ENCODE assay signal across 13 cellular contexts in genomic region chr10:19993714-19994343, GRCh38.
DNase-seq lines count a peak whose midpoint lies in the region; ATAC-seq and TF ChIP-seq lines count a peak whose summit lies in the region.
"Had no signal": no experiment of that assay in that cellular context is flagged by ENCODE, and none has a peak within 500 bp of the region (broad histone marks: within the 10 kb centered on the region; RNA-seq: fewer than 3 reads in every experiment).

No MANE protein-coding gene starts in this region.

- no peak overlapping the region for H4K8ac ChIP-seq in mesenchymal stem cell (ENCODE audit: low read length)

- peaks cover 0 to 14% (median 1%) of the 10 kb centered on the region in 9 donors for H3K9me3 Mint-ChIP-seq in naive thymus-derived CD8-positive, alpha-beta T cell

- no peak overlapping the region for H3K4me3 Mint-ChIP-seq in naive thymus-derived CD8-positive, alpha-beta T cell
- H3K4me3 Mint-ChIP-seq: activated CD4-positive, alpha-beta T cell treated with anti-CD3 and anti-CD28 coated beads, Interleukin-2, amount 10 ng/mL, durations not matched to agents 24 days and 14 days; naive thymus-derived CD4-positive, alpha-beta T cell had no signal

- no peak overlapping the region for H3K27ac Mint-ChIP-seq in naive thymus-derived CD8-positive, alpha-beta T cell
- H3K27ac Mint-ChIP-seq: activated CD4-positive, alpha-beta T cell treated with anti-CD3 and anti-CD28 coated beads, Interleukin-2, amount 10 ng/mL, durations not matched to agents 24 days and 14 days; naive thymus-derived CD4-positive, alpha-beta T cell had no signal

- H3K4me1 ChIP-seq in mesenchymal stem cell (ENCODE audit: control insufficient read depth, insufficient read depth, low read depth, low read length) (peaks cover 5% of the 10 kb centered on the region), right atrium auricular region (no peaks in the 10 kb centered on the region)

- H3K9ac ChIP-seq in mesenchymal stem cell (ENCODE audit: low read length) = no peak overlapping the region

- H3K36me3 Mint-ChIP-seq in naive thymus-derived CD8-positive, alpha-beta T cell = no peaks in the 10 kb centered on the region
- H3K36me3 Mint-ChIP-seq: naive thymus-derived CD4-positive, alpha-beta T cell had no signal

- no peak overlapping the region for H3K23ac ChIP-seq in mesenchymal stem cell (ENCODE audit: low read length in 2 of 2)

- peak; percentile 84 for ATAC-seq in GM18873 (IDR thresholded peaks at IDR 0.05; ENCODE audit: low FRiP score, unreplicated experiment)
- peak; percentile 65 for ATAC-seq in HG02973 (IDR thresholded peaks at IDR 0.05; ENCODE audit: unreplicated experiment)
- no peak for ATAC-seq in HG03139 (IDR thresholded peaks at IDR 0.05; ENCODE audit: unreplicated experiment)
- no peak for ATAC-seq in naive thymus-derived CD8-positive, alpha-beta T cell
- ATAC-seq: naive thymus-derived CD4-positive, alpha-beta T cell had no signal

- no peak overlapping the region for H2BK15ac ChIP-seq in mesenchymal stem cell (ENCODE audit: low read depth, poor library complexity, severe bottlenecking)

- no peak overlapping the region for H2BK12ac ChIP-seq in mesenchymal stem cell (ENCODE audit: low read length in 2 of 2)

- H3K27ac ChIP-seq in mesenchymal stem cell (ENCODE audit: low read length, poor library complexity, severe bottlenecking) (peak overlapping the region; percentile 98), right atrium auricular region (no peak overlapping the region)

- H4K91ac ChIP-seq in mesenchymal stem cell (ENCODE audit: low read length) = no peak overlapping the region

- no peak overlapping the region for H3K4me3 ChIP-seq in mesenchymal stem cell (ENCODE audit: insufficient read depth in 1 of 2, low read depth in 1 of 2, low read length in 2 of 2)
- H3K4me3 ChIP-seq in right atrium auricular region = no peak overlapping the region

- DNase-seq in NOMO-1 treated with DMSO at 0.1 percent for 48 hours (lab: John Stamatoyannopoulos, UW; ENCODE audit: unreplicated experiment) (peak; percentile 53), mesenchymal stem cell (peak; percentile 47), right atrium auricular region (ENCODE audit: low spot score) (no peak), GF-D8 (lab: John Stamatoyannopoulos, UW) (no peak)
- no peak for DNase-seq in naive thymus-derived CD8-positive, alpha-beta T cell
- DNase-seq: activated CD4-positive, alpha-beta T cell treated with anti-CD3 and anti-CD28 coated beads, Interleukin-2, amount 10 ng/mL, durations not matched to agents 24 days and 14 days; C1 segment of cervical spinal cord; effector memory CD4-positive, alpha-beta T cell; MM.1S; naive thymus-derived CD4-positive, alpha-beta T cell had no signal

- no peak overlapping the region for H2BK5ac ChIP-seq in mesenchymal stem cell (ENCODE audit: low read depth, low read length, poor library complexity, severe bottlenecking)

- H3K4me1 Mint-ChIP-seq in naive thymus-derived CD8-positive, alpha-beta T cell = no peaks in the 10 kb centered on the region
- H3K4me1 Mint-ChIP-seq: activated CD4-positive, alpha-beta T cell treated with anti-CD3 and anti-CD28 coated beads, Interleukin-2, amount 10 ng/mL, durations not matched to agents 24 days and 14 days; naive thymus-derived CD4-positive, alpha-beta T cell had no signal

- H3K14ac ChIP-seq in mesenchymal stem cell (ENCODE audit: low read length in 2 of 2) = no peak overlapping the region

- no peaks in the 10 kb centered on the region for H3K9me3 ChIP-seq in mesenchymal stem cell (ENCODE audit: control insufficient read depth, low read length)
- H3K9me3 ChIP-seq in right atrium auricular region = no peaks in the 10 kb centered on the region

- no peak overlapping the region for H3K4me2 ChIP-seq in mesenchymal stem cell (ENCODE audit: low read length, poor library complexity, severe bottlenecking)

- no peak overlapping the region for H2BK120ac ChIP-seq in mesenchymal stem cell (ENCODE audit: low read depth, low read length)

- no peak overlapping the region for H3K4ac ChIP-seq in mesenchymal stem cell (ENCODE audit: low read depth in 1 of 2, low read length in 2 of 2)

- H2AK5ac ChIP-seq in mesenchymal stem cell (ENCODE audit: low read length, severe bottlenecking) = no peak overlapping the region

- no peaks in the 10 kb centered on the region for H3K79me1 ChIP-seq in mesenchymal stem cell (replicated peaks; ENCODE audit: low read length, poor library complexity, severe bottlenecking)

- H3K36me3 ChIP-seq in mesenchymal stem cell (ENCODE audit: control insufficient read depth in 1 of 2, insufficient read depth in 2 of 2, low read depth in 1 of 2, low read length in 2 of 2) = no peaks in the 10 kb centered on the region
- no peaks in the 10 kb centered on the region for H3K36me3 ChIP-seq in right atrium auricular region

- H3K27me3 ChIP-seq in mesenchymal stem cell (ENCODE audit: control insufficient read depth in 1 of 2, insufficient read depth in 1 of 2, low read length in 2 of 2) = no peaks in the 10 kb centered on the region
- H3K27me3 ChIP-seq in right atrium auricular region = no peaks in the 10 kb centered on the region

- H2AFZ ChIP-seq in mesenchymal stem cell (ENCODE audit: low read depth, low read length) = no peak overlapping the region

- H3K27me3 Mint-ChIP-seq in naive thymus-derived CD8-positive, alpha-beta T cell = no peaks in the 10 kb centered on the region
- H3K27me3 Mint-ChIP-seq: activated CD4-positive, alpha-beta T cell treated with anti-CD3 and anti-CD28 coated beads, Interleukin-2, amount 10 ng/mL, durations not matched to agents 24 days and 14 days; naive thymus-derived CD4-positive, alpha-beta T cell had no signal

- no peak overlapping the region for H3K18ac ChIP-seq in mesenchymal stem cell (ENCODE audit: low read depth in 1 of 2, low read length in 2 of 2)

- POLR2A ChIA-PET in naive thymus-derived CD8-positive, alpha-beta T cell (lab: Charles Lee) = no interaction called here

- no peak for TF ChIP-seq CTCF in right atrium auricular region (IDR thresholded peaks at IDR 0.05)

- WGBS in mesenchymal stem cell = 100% methylated on average over 1 of the region's 3 CpGs

Comparison
In these comparisons a context has a peak if more than half of its experiments do, and no peak if none do; other contexts are left out.
1. ATAC-seq: peak in GM18873 (single experiment) and HG02973 (single experiment); none in HG03139 (single experiment) and naive thymus-derived CD8-positive, alpha-beta T cell (0 of 2).
2. DNase-seq: peak in NOMO-1 treated with DMSO at 0.1 percent for 48 hours (single experiment) and mesenchymal stem cell (single experiment); none in right atrium auricular region (single experiment), naive thymus-derived CD8-positive, alpha-beta T cell (0 of 10) and GF-D8 (single experiment).